Comparison of ENCODE assay signal across 15 cellular contexts in the genomic region with DNA sequence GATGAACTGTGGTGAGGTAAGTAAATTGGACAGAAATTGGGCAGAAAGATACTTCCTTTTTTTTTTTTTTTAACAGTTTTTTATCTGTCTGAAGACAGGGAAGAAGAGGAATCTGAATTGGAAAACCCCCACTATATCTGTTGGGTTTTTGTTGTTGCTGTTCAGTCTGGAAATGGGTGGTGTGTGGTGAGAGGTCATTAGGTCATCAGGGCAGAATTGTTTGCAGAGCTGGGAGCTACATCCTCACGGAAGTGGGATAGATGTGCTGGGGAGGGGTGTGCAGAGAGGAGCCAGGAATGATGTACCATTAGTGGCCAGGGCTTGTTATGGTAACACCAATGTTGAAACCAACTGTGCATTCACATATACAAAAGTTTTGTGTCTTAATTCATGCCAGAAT. TPM values are rescaled to one million over a fixed set of nuclear protein-coding genes. Genes with fewer than 3 reads are reported as not detected.
DNase-seq lines count a peak whose midpoint lies in the region; ATAC-seq and TF ChIP-seq lines count a peak whose summit lies in the region.
"Had no signal": no experiment of that assay in that cellular context is flagged by ENCODE, and none has a peak within 500 bp of the region (broad histone marks: within the 10 kb centered on the region; RNA-seq: fewer than 3 reads in every experiment).

No MANE protein-coding gene starts in this region.

- POLR2A ChIA-PET in CD4-positive, alpha-beta T cell (lab: Charles Lee), result interaction anchor here (1.2 kb wide), 1 partner anchor 22 kb away, joined by 3 read pairs; no protein-coding TSS in a partner anchor
- POLR2A ChIA-PET in activated CD8-positive, alpha-beta T cell treated with anti-CD3 and anti-CD28 coated beads for 36 hours (lab: Charles Lee), result interaction anchor here (0.6 to 2.7 kb wide), 2 partner anchors 9 to 1111 kb away, joined by 3 to 11 read pairs; no protein-coding TSS in a partner anchor

- no peaks in the 10 kb centered on the region for H3K9me3 Mint-ChIP-seq in CD4-positive, alpha-beta T cell
- no peaks in the 10 kb centered on the region for H3K9me3 Mint-ChIP-seq in IgD-negative memory B cell
- no peaks in the 10 kb centered on the region for H3K9me3 Mint-ChIP-seq in activated CD8-positive, alpha-beta T cell treated with anti-CD3 and anti-CD28 coated beads for 36 hours
- H3K9me3 Mint-ChIP-seq: T-helper 1 cell treated with Interleukin-12 subunit alpha and Interleukin-12 subunit beta and Interleukin-4 antibody, amounts not matched to agents 30 μg/mL and 1 μg/mL, for 36 hours had no signal

- H3K27ac Mint-ChIP-seq in CD4-positive, alpha-beta T cell, result no peak overlapping the region
- peak overlapping the region in 2 of 3 donors; percentile 15 to 78 for H3K27ac Mint-ChIP-seq in IgD-negative memory B cell
- peak overlapping the region; percentile 7 for H3K27ac Mint-ChIP-seq in activated CD8-positive, alpha-beta T cell treated with anti-CD3 and anti-CD28 coated beads for 36 hours
- H3K27ac Mint-ChIP-seq: activated CD8-positive, alpha-beta memory T cell treated with anti-CD3 and anti-CD28 coated beads, Interleukin-2, amount 10 ng/mL, durations not matched to agents 7 days and 5 days; T-helper 1 cell treated with Interleukin-12 subunit alpha and Interleukin-12 subunit beta and Interleukin-4 antibody, amounts not matched to agents 30 μg/mL and 1 μg/mL, for 36 hours had no signal

- no peak for ATAC-seq in CD4-positive, alpha-beta T cell (ENCODE audit: poor library complexity)
- no peak for ATAC-seq in activated CD8-positive, alpha-beta T cell treated with anti-CD3 and anti-CD28 coated beads for 36 hours
- ATAC-seq in left lobe of liver (peak; percentile 79), HG03039 (IDR thresholded peaks at IDR 0.05; ENCODE audit: unreplicated experiment) (no peak), GM18873 (IDR thresholded peaks at IDR 0.05; ENCODE audit: low FRiP score, unreplicated experiment) (no peak), HG03432 (IDR thresholded peaks at IDR 0.05; ENCODE audit: unreplicated experiment) (no peak)
- ATAC-seq: activated CD8-positive, alpha-beta memory T cell treated with anti-CD3 and anti-CD28 coated beads, Interleukin-2, amount 10 ng/mL, durations not matched to agents 7 days and 5 days had no signal

- peaks cover 54% of the 10 kb centered on the region for H3K36me3 Mint-ChIP-seq in CD4-positive, alpha-beta T cell (ENCODE audit: low read depth)
- H3K36me3 Mint-ChIP-seq in IgD-negative memory B cell, result peaks cover 13% of the 10 kb centered on the region
- peaks cover 23% of the 10 kb centered on the region for H3K36me3 Mint-ChIP-seq in activated CD8-positive, alpha-beta T cell treated with anti-CD3 and anti-CD28 coated beads for 36 hours (ENCODE audit: low read depth)

- intact Hi-C loops in CD4-positive, alpha-beta T cell (cut with DNase I, micrococcal nuclease), result no loop called here
- intact Hi-C loops in activated CD8-positive, alpha-beta T cell treated with anti-CD3 and anti-CD28 coated beads for 36 hours (cut with micrococcal nuclease), result no loop called here

- no peaks in the 10 kb centered on the region for H3K27me3 Mint-ChIP-seq in CD4-positive, alpha-beta T cell
- H3K27me3 Mint-ChIP-seq in IgD-negative memory B cell, result no peaks in the 10 kb centered on the region
- no peaks in the 10 kb centered on the region for H3K27me3 Mint-ChIP-seq in activated CD8-positive, alpha-beta T cell treated with anti-CD3 and anti-CD28 coated beads for 36 hours
- H3K27me3 Mint-ChIP-seq: activated CD8-positive, alpha-beta memory T cell treated with anti-CD3 and anti-CD28 coated beads, Interleukin-2, amount 10 ng/mL, durations not matched to agents 7 days and 5 days had no signal

- CTCF ChIA-PET in CD4-positive, alpha-beta T cell (lab: Charles Lee), result interaction anchor here (0.9 kb wide), 1 partner anchor 11 kb away, joined by 3 read pairs; no protein-coding TSS in a partner anchor
- CTCF ChIA-PET in activated CD8-positive, alpha-beta T cell treated with anti-CD3 and anti-CD28 coated beads for 36 hours (lab: Charles Lee), result no interaction called here

- H3K27ac ChIP-seq in CD4-positive, alpha-beta T cell (ENCODE audit: low read depth, low read length), result no peak overlapping the region
- H3K27ac ChIP-seq: stomach had no signal

- H3K4me3 Mint-ChIP-seq in CD4-positive, alpha-beta T cell, result peak overlapping the region; percentile 11
- peak overlapping the region in 2 of 4 donors; percentile 36 to 75 for H3K4me3 Mint-ChIP-seq in IgD-negative memory B cell
- no peak overlapping the region for H3K4me3 Mint-ChIP-seq in activated CD8-positive, alpha-beta T cell treated with anti-CD3 and anti-CD28 coated beads for 36 hours
- H3K4me3 Mint-ChIP-seq: activated CD8-positive, alpha-beta memory T cell treated with anti-CD3 and anti-CD28 coated beads, Interleukin-2, amount 10 ng/mL, durations not matched to agents 7 days and 5 days; T-helper 1 cell treated with Interleukin-12 subunit alpha and Interleukin-12 subunit beta and Interleukin-4 antibody, amounts not matched to agents 30 μg/mL and 1 μg/mL, for 36 hours had no signal

- no peak for TF ChIP-seq CTCF in CD4-positive, alpha-beta T cell (IDR thresholded peaks at IDR 0.05)
- TF ChIP-seq CTCF in activated CD8-positive, alpha-beta T cell treated with anti-CD3 and anti-CD28 coated beads for 36 hours (IDR thresholded peaks at IDR 0.05), result no peak

- H3K9me3 ChIP-seq in CD4-positive, alpha-beta T cell (ENCODE audit: control insufficient read depth, low read length), result no peaks in the 10 kb centered on the region
- H3K9me3 ChIP-seq: stomach had no signal

- peaks cover 89% of the 10 kb centered on the region for H3K4me1 Mint-ChIP-seq in CD4-positive, alpha-beta T cell (ENCODE audit: low read depth)
- peaks cover 38 to 59% (median 53%) of the 10 kb centered on the region in 3 donors for H3K4me1 Mint-ChIP-seq in IgD-negative memory B cell
- peaks cover 66% of the 10 kb centered on the region for H3K4me1 Mint-ChIP-seq in activated CD8-positive, alpha-beta T cell treated with anti-CD3 and anti-CD28 coated beads for 36 hours (ENCODE audit: low read depth)

- no peaks in the 10 kb centered on the region for H3K27me3 ChIP-seq in CD4-positive, alpha-beta T cell (ENCODE audit: control insufficient read depth, insufficient read depth, low read length)
- H3K27me3 ChIP-seq: stomach had no signal

- DNase-seq in CD4-positive, alpha-beta T cell, result no peak
- no peak for DNase-seq in activated CD8-positive, alpha-beta T cell treated with anti-CD3 and anti-CD28 coated beads for 36 hours
- DNase-seq in left lobe of liver (ENCODE audit: low spot score) (no peak), NCI-H748 (lab: John Stamatoyannopoulos, UW; ENCODE audit: unreplicated experiment) (no peak)
- DNase-seq: activated CD8-positive, alpha-beta memory T cell treated with anti-CD3 and anti-CD28 coated beads, Interleukin-2, amount 10 ng/mL, durations not matched to agents 7 days and 5 days; C1 segment of cervical spinal cord; head of caudate nucleus; NCI-H187; stimulated activated CD4-positive, alpha-beta T cell treated with anti-CD3 and anti-CD28 coated beads, Interleukin-4, amount 100 ng/mL, for 24 hours; stomach had no signal

RNA-seq across cellular contexts. Expression of a gene that starts 12.3 kb away (rescaled TPM):
- 10 to 100 TPM; 45.0 to 49.2 TPM for total RNA-seq in CD4-positive, alpha-beta T cell
- 7.4 TPM for polyA plus RNA-seq in IgD-negative memory B cell
- total RNA-seq in activated CD8-positive, alpha-beta T cell treated with anti-CD3 and anti-CD28 coated beads for 36 hours, result 10 to 100 TPM; 34.1 to 34.6 TPM
- 17.2 TPM for total RNA-seq in left lobe of liver
